In genomic region chr3:123613543-123613942, GRCh38 we compare ENCODE assay signal across 23 cellular contexts.
"Had no signal": no experiment of that assay in that cellular context is flagged by ENCODE, and none has a peak within 500 bp of the region (broad histone marks: within the 10 kb centered on the region; RNA-seq: fewer than 3 reads in every experiment).

No MANE protein-coding gene starts in this region.

- H3K27me3 Mint-ChIP-seq: activated CD4-positive, alpha-beta T cell treated with anti-CD3 and anti-CD28 coated beads for 36 hours; activated CD8-positive, alpha-beta memory T cell treated with anti-CD3 and anti-CD28 coated beads, Interleukin-2, amount 10 ng/mL, durations not matched to agents 7 days and 5 days; activated naive CD8-positive, alpha-beta T cell treated with anti-CD3 and anti-CD28 coated beads, Interleukin-2, amount 10 ng/mL, durations not matched to agents 7 days and 5 days; dendritic cell treated with granulocyte-macrophage colony-stimulating factor and Interleukin-4, amounts not matched to agents 40 ng/mL and 50 ng/mL, for 4 days; naive B cell had no signal

- H3K27me3 ChIP-seq: esophagus squamous epithelium, testis had no signal

- H3K4me3 ChIP-seq: esophagus squamous epithelium, left ventricle myocardium inferior, testis had no signal

- H3K27ac ChIP-seq: esophagus squamous epithelium, left ventricle myocardium inferior had no signal

- H3K4me1 Mint-ChIP-seq: activated CD4-positive, alpha-beta T cell treated with anti-CD3 and anti-CD28 coated beads for 36 hours had no signal

- H3K4me3 Mint-ChIP-seq: activated CD4-positive, alpha-beta T cell treated with anti-CD3 and anti-CD28 coated beads for 36 hours; activated CD8-positive, alpha-beta memory T cell treated with anti-CD3 and anti-CD28 coated beads, Interleukin-2, amount 10 ng/mL, durations not matched to agents 7 days and 5 days; activated CD8-positive, alpha-beta T cell treated with anti-CD3 and anti-CD28 coated beads, Interleukin-2, amount 10 ng/mL, durations not matched to agents 7 days and 5 days; activated naive CD4-positive, alpha-beta T cell treated with anti-CD3 and anti-CD28 coated beads for 36 hours; activated naive CD8-positive, alpha-beta T cell treated with anti-CD3 and anti-CD28 coated beads, Interleukin-2, amount 10 ng/mL, durations not matched to agents 7 days and 5 days; dendritic cell treated with granulocyte-macrophage colony-stimulating factor and Interleukin-4, amounts not matched to agents 40 ng/mL and 50 ng/mL, for 4 days; endodermal cell; naive B cell; T-helper 2 cell treated with Interferon-gamma antibody and Interleukin-4, amounts not matched to agents 5 μg/mL and 100 μg/mL, for 36 hours had no signal

- H3K9me3 Mint-ChIP-seq: activated naive CD4-positive, alpha-beta T cell treated with anti-CD3 and anti-CD28 coated beads for 36 hours; activated naive CD8-positive, alpha-beta T cell treated with anti-CD3 and anti-CD28 coated beads, Interleukin-2, amount 10 ng/mL, durations not matched to agents 7 days and 5 days; dendritic cell treated with granulocyte-macrophage colony-stimulating factor and Interleukin-4, amounts not matched to agents 40 ng/mL and 50 ng/mL, for 4 days; endodermal cell; naive B cell; T-helper 2 cell treated with Interferon-gamma antibody and Interleukin-4, amounts not matched to agents 5 μg/mL and 100 μg/mL, for 36 hours had no signal

- DNase-seq: activated CD4-positive, alpha-beta T cell treated with anti-CD3 and anti-CD28 coated beads for 36 hours; activated CD4-positive, CD25-positive, alpha-beta regulatory T cell; activated CD8-positive, alpha-beta memory T cell treated with anti-CD3 and anti-CD28 coated beads, Interleukin-2, amount 10 ng/mL, durations not matched to agents 7 days and 5 days; activated CD8-positive, alpha-beta T cell treated with anti-CD3 and anti-CD28 coated beads, Interleukin-2, amount 10 ng/mL, durations not matched to agents 7 days and 5 days; activated effector memory CD4-positive, alpha-beta T cell treated with Interleukin-2 at 50 U/mL for 16 hours; activated naive CD4-positive, alpha-beta T cell treated with anti-CD3 and anti-CD28 coated beads for 36 hours; activated naive CD8-positive, alpha-beta T cell treated with anti-CD3 and anti-CD28 coated beads, Interleukin-2, amount 10 ng/mL, durations not matched to agents 7 days and 5 days; activated T-cell treated with anti-CD3 and anti-CD28 coated beads, Interleukin-2, amount 50 U/mL, for 48 hours; caudate nucleus; endodermal cell; esophagus squamous epithelium; foreskin melanocyte; left ventricle myocardium inferior; naive B cell; occipital lobe; right cardiac atrium; stimulated activated CD4-positive, alpha-beta T cell treated with anti-CD3 and anti-CD28 coated beads, Interleukin-2, amount 100 ng/mL, for 48 hours; stimulated activated naive CD4-positive, alpha-beta T cell treated with Interleukin-2 at 50 U/mL for 16 hours; T-helper 1 cell; testis; trophoblast cell had no signal

- H3K9me3 ChIP-seq: esophagus squamous epithelium, left ventricle myocardium inferior, testis had no signal

- ATAC-seq: activated CD4-positive, alpha-beta T cell treated with anti-CD3 and anti-CD28 coated beads for 36 hours; activated CD8-positive, alpha-beta memory T cell treated with anti-CD3 and anti-CD28 coated beads, Interleukin-2, amount 10 ng/mL, durations not matched to agents 7 days and 5 days; activated CD8-positive, alpha-beta T cell treated with anti-CD3 and anti-CD28 coated beads, Interleukin-2, amount 10 ng/mL, durations not matched to agents 7 days and 5 days; right cardiac atrium had no signal

- H3K27ac Mint-ChIP-seq: activated CD4-positive, alpha-beta T cell treated with anti-CD3 and anti-CD28 coated beads for 36 hours; activated CD8-positive, alpha-beta memory T cell treated with anti-CD3 and anti-CD28 coated beads, Interleukin-2, amount 10 ng/mL, durations not matched to agents 7 days and 5 days; activated CD8-positive, alpha-beta T cell treated with anti-CD3 and anti-CD28 coated beads, Interleukin-2, amount 10 ng/mL, durations not matched to agents 7 days and 5 days; activated naive CD4-positive, alpha-beta T cell treated with anti-CD3 and anti-CD28 coated beads for 36 hours; dendritic cell treated with granulocyte-macrophage colony-stimulating factor and Interleukin-4, amounts not matched to agents 40 ng/mL and 50 ng/mL, for 4 days; endodermal cell; T-helper 2 cell treated with Interferon-gamma antibody and Interleukin-4, amounts not matched to agents 5 μg/mL and 100 μg/mL, for 36 hours had no signal
